In genomic region chrX:19272452-19272851, GRCh38 we compare ENCODE assay signal across 16 cellular contexts.
DNase-seq lines count a peak whose midpoint lies in the region; ATAC-seq and TF ChIP-seq lines count a peak whose summit lies in the region.
"Had no signal": no experiment of that assay in that cellular context is flagged by ENCODE, and none has a peak within 500 bp of the region (broad histone marks: within the 10 kb centered on the region; RNA-seq: fewer than 3 reads in every experiment).

No MANE protein-coding gene starts in this region.

- intact Hi-C loops in activated CD4-positive, alpha-beta T cell treated with anti-CD3 and anti-CD28 coated beads for 36 hours (cut with DNase I, micrococcal nuclease) = no loop called here

- no peaks in the 10 kb centered on the region for H3K4me1 Mint-ChIP-seq in activated CD4-positive, alpha-beta T cell treated with anti-CD3 and anti-CD28 coated beads for 36 hours
- H3K4me1 Mint-ChIP-seq in stimulated activated naive CD8-positive, alpha-beta T cell treated with anti-CD3 and anti-CD28 coated beads, Interleukin-15, amount 100 ng/mL, for 72 hours = no peaks in the 10 kb centered on the region

- POLR2A ChIA-PET in activated CD4-positive, alpha-beta T cell treated with anti-CD3 and anti-CD28 coated beads for 36 hours (lab: Charles Lee) = no interaction called here

- no peak overlapping the region for H3K4me3 Mint-ChIP-seq in activated CD4-positive, alpha-beta T cell treated with anti-CD3 and anti-CD28 coated beads for 36 hours
- H3K4me3 Mint-ChIP-seq in stimulated activated naive CD8-positive, alpha-beta T cell treated with anti-CD3 and anti-CD28 coated beads, Interleukin-15, amount 100 ng/mL, for 72 hours = no peak overlapping the region

- DNase-seq in activated CD4-positive, alpha-beta T cell treated with anti-CD3 and anti-CD28 coated beads for 36 hours = peak; percentile 4
- DNase-seq in activated CD4-positive, alpha-beta T cell treated with anti-CD3 and anti-CD28 coated beads for 1 hour = no peak
- peak; percentile 19 for DNase-seq in Jurkat, Clone E6-1 (ENCODE audit: low read depth, low spot score)
- peak; percentile 23 for DNase-seq in choroid plexus epithelial cell (ENCODE audit: low read depth)
- DNase-seq in stimulated activated naive CD8-positive, alpha-beta T cell treated with anti-CD3 and anti-CD28 coated beads, Interleukin-15, amount 100 ng/mL, for 72 hours = peak in 1 of 2 donors; percentile 18
- DNase-seq in NCI-H1694 treated with DMSO at 0.1 percent for 48 hours (lab: John Stamatoyannopoulos, UW) = no peak
- DNase-seq in activated CD8-positive, alpha-beta memory T cell treated with anti-CD3 and anti-CD28 coated beads, Interleukin-2, amount 50 U/mL, for 48 hours = no peak
- DNase-seq in NK-92 treated with Interleukin-12 subunit alpha and Interleukin-12 subunit beta, amount 100 ng/mL, for 24 hours (lab: John Stamatoyannopoulos, UW) = no peak
- DNase-seq: activated CD4-positive, CD25-positive, alpha-beta regulatory T cell treated with anti-CD3 and anti-CD28 coated beads, Interleukin-2, amount 50 U/mL, for 72 hours; activated naive CD4-positive, alpha-beta T cell treated with anti-CD3 and anti-CD28 coated beads, Interleukin-2, amount 50 U/mL, for 16 hours; mucosa of descending colon; NCI-H187; stimulated activated CD4-positive, alpha-beta T cell treated with anti-CD3 and anti-CD28 coated beads, Interleukin-4, amount 100 ng/mL, for 4 hours; T1000; tibial artery had no signal

- H3K9me3 Mint-ChIP-seq in activated CD4-positive, alpha-beta T cell treated with anti-CD3 and anti-CD28 coated beads for 36 hours (ENCODE audit: low read depth) = no peaks in the 10 kb centered on the region
- H3K9me3 Mint-ChIP-seq in stimulated activated naive CD8-positive, alpha-beta T cell treated with anti-CD3 and anti-CD28 coated beads, Interleukin-15, amount 100 ng/mL, for 72 hours = no peaks in the 10 kb centered on the region

- no peak overlapping the region for H3K27ac Mint-ChIP-seq in activated CD4-positive, alpha-beta T cell treated with anti-CD3 and anti-CD28 coated beads for 36 hours
- no peak overlapping the region for H3K27ac Mint-ChIP-seq in stimulated activated naive CD8-positive, alpha-beta T cell treated with anti-CD3 and anti-CD28 coated beads, Interleukin-15, amount 100 ng/mL, for 72 hours

- no peaks in the 10 kb centered on the region for H3K36me3 Mint-ChIP-seq in activated CD4-positive, alpha-beta T cell treated with anti-CD3 and anti-CD28 coated beads for 36 hours (ENCODE audit: low read depth)

- no peak for TF ChIP-seq CTCF in choroid plexus epithelial cell (conservative IDR thresholded peaks at IDR 0.05; ENCODE audit: low read depth, low read length)

- ATAC-seq in activated CD4-positive, alpha-beta T cell treated with anti-CD3 and anti-CD28 coated beads for 36 hours = peak; percentile 49
- ATAC-seq in stimulated activated naive CD8-positive, alpha-beta T cell treated with anti-CD3 and anti-CD28 coated beads, Interleukin-15, amount 100 ng/mL, for 72 hours = peak; percentile 84
- ATAC-seq: mucosa of descending colon had no signal

- CTCF ChIA-PET in activated CD4-positive, alpha-beta T cell treated with anti-CD3 and anti-CD28 coated beads for 36 hours (lab: Charles Lee) = no interaction called here

- no peaks in the 10 kb centered on the region for H3K27me3 Mint-ChIP-seq in activated CD4-positive, alpha-beta T cell treated with anti-CD3 and anti-CD28 coated beads for 36 hours
- no peaks in the 10 kb centered on the region for H3K27me3 Mint-ChIP-seq in stimulated activated naive CD8-positive, alpha-beta T cell treated with anti-CD3 and anti-CD28 coated beads, Interleukin-15, amount 100 ng/mL, for 72 hours

- H3K4me3 ChIP-seq in Jurkat, Clone E6-1 (ENCODE audit: low read length) = no peak overlapping the region
- H3K4me3 ChIP-seq in choroid plexus epithelial cell (ENCODE audit: low read depth, low read length) = no peak overlapping the region
- H3K4me3 ChIP-seq: mucosa of descending colon, SJSA1, tibial artery had no signal

Comparison
In these comparisons a context has a peak if more than half of its experiments do, and no peak if none do; other contexts are left out.
1. DNase-seq: peak in activated CD4-positive, alpha-beta T cell treated with anti-CD3 and anti-CD28 coated beads for 36 hours (single experiment), Jurkat, Clone E6-1 (single experiment) and choroid plexus epithelial cell (single experiment); none in activated CD4-positive, alpha-beta T cell treated with anti-CD3 and anti-CD28 coated beads for 1 hour (single experiment), NCI-H1694 treated with DMSO at 0.1 percent for 48 hours (single experiment), activated CD8-positive, alpha-beta memory T cell treated with anti-CD3 and anti-CD28 coated beads, Interleukin-2, amount 50 U/mL, for 48 hours (single experiment) and NK-92 treated with Interleukin-12 subunit alpha and Interleukin-12 subunit beta, amount 100 ng/mL, for 24 hours (single experiment).